Comparison of ENCODE assay signal across 1 cellular context in the genomic region with DNA sequence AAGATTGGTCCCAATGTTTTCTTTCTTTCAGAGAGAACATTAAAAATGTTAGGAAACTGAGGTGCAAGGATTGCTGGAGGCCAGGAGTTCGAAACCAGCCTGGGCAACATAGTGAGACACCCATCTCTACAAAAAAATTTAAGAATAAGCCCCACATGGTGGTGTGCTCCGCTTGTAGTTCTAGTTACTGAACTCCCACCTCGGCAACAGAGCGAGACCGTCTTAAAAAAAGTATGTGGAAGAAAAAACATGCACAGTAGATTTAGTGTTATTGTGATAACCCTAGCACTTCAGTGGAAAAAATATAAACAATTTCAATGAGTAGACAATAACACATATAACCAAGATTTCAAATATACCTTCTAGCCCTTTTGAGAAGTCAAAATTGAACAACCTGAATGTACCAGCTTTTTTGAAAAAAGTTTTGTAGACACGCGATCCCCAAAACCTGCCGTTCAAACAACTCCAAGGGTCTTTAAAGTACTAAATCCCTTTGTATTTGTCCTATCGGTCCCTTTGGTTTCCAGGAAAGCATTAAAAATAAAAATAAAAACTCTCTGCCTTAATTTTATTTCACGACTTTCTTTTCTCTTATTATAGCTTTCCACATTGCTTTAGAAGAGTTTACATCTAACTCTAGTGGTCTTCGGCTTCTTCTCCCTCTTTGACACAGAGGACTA.
TF ChIP-seq lines count a peak whose summit lies in the region.

No MANE protein-coding gene starts in this region.

TF ChIP-seq in GM12878, 131 proteins besides CTCF, POLR2A, EP300 and RAD21 (continued from another document):
- TF ChIP-seq, protein P1, sequence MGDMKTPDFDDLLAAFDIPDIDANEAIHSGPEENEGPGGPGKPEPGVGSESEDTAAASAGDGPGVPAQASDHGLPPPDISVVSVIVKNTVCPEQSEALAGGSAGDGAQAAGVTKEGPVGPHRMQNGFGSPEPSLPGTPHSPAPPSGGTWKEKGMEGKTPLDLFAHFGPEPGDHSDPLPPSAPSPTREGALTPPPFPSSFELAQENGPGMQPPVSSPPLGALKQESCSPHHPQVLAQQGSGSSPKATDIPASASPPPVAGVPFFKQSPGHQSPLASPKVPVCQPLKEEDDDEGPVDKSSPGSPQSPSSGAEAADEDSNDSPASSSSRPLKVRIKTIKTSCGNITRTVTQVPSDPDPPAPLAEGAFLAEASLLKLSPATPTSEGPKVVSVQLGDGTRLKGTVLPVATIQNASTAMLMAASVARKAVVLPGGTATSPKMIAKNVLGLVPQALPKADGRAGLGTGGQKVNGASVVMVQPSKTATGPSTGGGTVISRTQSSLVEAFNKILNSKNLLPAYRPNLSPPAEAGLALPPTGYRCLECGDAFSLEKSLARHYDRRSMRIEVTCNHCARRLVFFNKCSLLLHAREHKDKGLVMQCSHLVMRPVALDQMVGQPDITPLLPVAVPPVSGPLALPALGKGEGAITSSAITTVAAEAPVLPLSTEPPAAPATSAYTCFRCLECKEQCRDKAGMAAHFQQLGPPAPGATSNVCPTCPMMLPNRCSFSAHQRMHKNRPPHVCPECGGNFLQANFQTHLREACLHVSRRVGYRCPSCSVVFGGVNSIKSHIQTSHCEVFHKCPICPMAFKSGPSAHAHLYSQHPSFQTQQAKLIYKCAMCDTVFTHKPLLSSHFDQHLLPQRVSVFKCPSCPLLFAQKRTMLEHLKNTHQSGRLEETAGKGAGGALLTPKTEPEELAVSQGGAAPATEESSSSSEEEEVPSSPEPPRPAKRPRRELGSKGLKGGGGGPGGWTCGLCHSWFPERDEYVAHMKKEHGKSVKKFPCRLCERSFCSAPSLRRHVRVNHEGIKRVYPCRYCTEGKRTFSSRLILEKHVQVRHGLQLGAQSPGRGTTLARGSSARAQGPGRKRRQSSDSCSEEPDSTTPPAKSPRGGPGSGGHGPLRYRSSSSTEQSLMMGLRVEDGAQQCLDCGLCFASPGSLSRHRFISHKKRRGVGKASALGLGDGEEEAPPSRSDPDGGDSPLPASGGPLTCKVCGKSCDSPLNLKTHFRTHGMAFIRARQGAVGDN (IDR thresholded peaks at IDR 0.05): no peak
- TF ChIP-seq, protein P2, sequence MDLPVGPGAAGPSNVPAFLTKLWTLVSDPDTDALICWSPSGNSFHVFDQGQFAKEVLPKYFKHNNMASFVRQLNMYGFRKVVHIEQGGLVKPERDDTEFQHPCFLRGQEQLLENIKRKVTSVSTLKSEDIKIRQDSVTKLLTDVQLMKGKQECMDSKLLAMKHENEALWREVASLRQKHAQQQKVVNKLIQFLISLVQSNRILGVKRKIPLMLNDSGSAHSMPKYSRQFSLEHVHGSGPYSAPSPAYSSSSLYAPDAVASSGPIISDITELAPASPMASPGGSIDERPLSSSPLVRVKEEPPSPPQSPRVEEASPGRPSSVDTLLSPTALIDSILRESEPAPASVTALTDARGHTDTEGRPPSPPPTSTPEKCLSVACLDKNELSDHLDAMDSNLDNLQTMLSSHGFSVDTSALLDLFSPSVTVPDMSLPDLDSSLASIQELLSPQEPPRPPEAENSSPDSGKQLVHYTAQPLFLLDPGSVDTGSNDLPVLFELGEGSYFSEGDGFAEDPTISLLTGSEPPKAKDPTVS (IDR thresholded peaks at IDR 0.05; ENCODE audit: low read depth, low read length): no peak
- TF ChIP-seq RCOR1 (conservative IDR thresholded peaks at IDR 0.05; ENCODE audit: low read depth, low read length) (no peak), TAF1 (IDR thresholded peaks at IDR 0.05; ENCODE audit: borderline replicate concordance, low read depth, low read length) (no peak), BCL3 (IDR thresholded peaks at IDR 0.05; ENCODE audit: borderline replicate concordance, insufficient read depth, low read depth, low read length, poor library complexity, severe bottlenecking) (no peak), CUX1 (IDR thresholded peaks at IDR 0.05; ENCODE audit: insufficient replicate concordance, low read depth, low read length) (no peak), ZNF274 (IDR thresholded peaks at IDR 0.05; ENCODE audit: insufficient read depth, insufficient read length) (no peak), SMARCA5 (IDR thresholded peaks at IDR 0.05) (0 out of 2 replicates have a peak, but pooled peaks have one; percentile 44), REST (IDR thresholded peaks at IDR 0.05; ENCODE audit: low read depth, low read length) (no peak), ZNF217 (IDR thresholded peaks at IDR 0.05) (0 out of 2 replicates have a peak, but pooled peaks have one; percentile 35), SMAD1 (IDR thresholded peaks at IDR 0.05; ENCODE audit: low read depth, partially characterized antibody) (no peak), PAX5 (IDR thresholded peaks at IDR 0.05; ENCODE audit: borderline replicate concordance, low read depth, low read length) (peak; percentile 27; the same call in 1 of the 2 replicates), NR2C2 (IDR thresholded peaks at IDR 0.05; ENCODE audit: borderline replicate concordance, control insufficient read depth, insufficient read length, low read depth) (no peak), WRNIP1 (IDR thresholded peaks at IDR 0.05; ENCODE audit: borderline replicate concordance, low read depth, low read length) (no peak), GABPA (IDR thresholded peaks at IDR 0.05; ENCODE audit: low read depth) (no peak), HDAC6 (IDR thresholded peaks at IDR 0.05; ENCODE audit: unreplicated experiment) (no peak), ZNF384 (IDR thresholded peaks at IDR 0.05; ENCODE audit: borderline replicate concordance, low read depth, low read length) (0 out of 2 replicates have a peak, but pooled peaks have one; percentile 7), MAX (IDR thresholded peaks at IDR 0.05; ENCODE audit: low read depth, low read length) (no peak), ZBTB4 (CRISPR knock-in tag; IDR thresholded peaks at IDR 0.05) (no peak)
TF ChIP-seq in GM12878: peak in this region for 4.
